In the genomic region with DNA sequence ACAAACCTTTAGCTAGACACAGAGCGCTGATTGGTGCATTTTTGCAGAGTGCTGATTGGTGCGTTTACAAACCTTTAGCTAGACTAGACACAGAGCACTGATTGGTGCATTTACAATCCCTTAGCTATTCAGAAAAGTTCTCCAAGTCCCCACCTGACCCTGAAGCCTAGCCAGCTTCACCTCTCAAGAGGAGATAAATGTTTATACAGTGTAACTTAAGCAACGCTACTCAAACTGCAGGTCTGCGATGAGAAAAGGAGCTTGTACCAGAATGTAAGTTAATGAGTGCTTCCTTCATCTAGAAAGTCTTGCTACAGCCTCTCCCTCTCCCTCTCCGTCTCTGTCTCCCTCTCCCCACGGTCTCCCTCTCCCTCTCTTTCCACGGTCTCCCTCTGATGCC, we compare ENCODE assay signal across 9 cellular contexts. TPM values are rescaled to one million over a fixed set of nuclear protein-coding genes. Genes with fewer than 3 reads are reported as not detected.
"Had no signal": no experiment of that assay in that cellular context is flagged by ENCODE, and none has a peak within 500 bp of the region (broad histone marks: within the 10 kb centered on the region; RNA-seq: fewer than 3 reads in every experiment).

No MANE protein-coding gene starts in this region.

RNA-seq across cellular contexts. Expression of a gene that starts 5.5 kb away (rescaled TPM):
- total RNA-seq: activated B cell treated with CpG ODN at 0.5 μM for 24 hours; activated CD4-positive, alpha-beta memory T cell treated with anti-CD3 and anti-CD28 coated beads for 36 hours; activated CD4-positive, alpha-beta T cell treated with anti-CD3 and anti-CD28 coated beads, Interleukin-2, amount 10 ng/mL, durations not matched to agents 24 days and 14 days; activated CD8-positive, alpha-beta memory T cell treated with anti-CD3 and anti-CD28 coated beads for 36 hours; activated CD8-positive, alpha-beta T cell treated with anti-CD3 and anti-CD28 coated beads for 36 hours; activated naive CD4-positive, alpha-beta T cell treated with anti-CD3 and anti-CD28 coated beads for 36 hours; activated naive CD8-positive, alpha-beta T cell treated with anti-CD3 and anti-CD28 coated beads for 36 hours; activated T-cell treated with anti-CD3 and anti-CD28 coated beads, Interleukin-2, amount 50 U/mL, for 4 hours; activated T-helper 1 cell treated with anti-CD3 and anti-CD28 coated beads, Interleukin-12 subunit alpha, Interleukin-12 subunit beta, Interleukin-2, Interleukin-4 antibody, amounts not matched to agents 30 ng/mL and 10 ng/mL and 1 ng/mL, durations not matched to agents 14 hours and 24 hours and 36 hours had no signal
